Comparison of ENCODE assay signal across 1 cellular context in the genomic region with DNA sequence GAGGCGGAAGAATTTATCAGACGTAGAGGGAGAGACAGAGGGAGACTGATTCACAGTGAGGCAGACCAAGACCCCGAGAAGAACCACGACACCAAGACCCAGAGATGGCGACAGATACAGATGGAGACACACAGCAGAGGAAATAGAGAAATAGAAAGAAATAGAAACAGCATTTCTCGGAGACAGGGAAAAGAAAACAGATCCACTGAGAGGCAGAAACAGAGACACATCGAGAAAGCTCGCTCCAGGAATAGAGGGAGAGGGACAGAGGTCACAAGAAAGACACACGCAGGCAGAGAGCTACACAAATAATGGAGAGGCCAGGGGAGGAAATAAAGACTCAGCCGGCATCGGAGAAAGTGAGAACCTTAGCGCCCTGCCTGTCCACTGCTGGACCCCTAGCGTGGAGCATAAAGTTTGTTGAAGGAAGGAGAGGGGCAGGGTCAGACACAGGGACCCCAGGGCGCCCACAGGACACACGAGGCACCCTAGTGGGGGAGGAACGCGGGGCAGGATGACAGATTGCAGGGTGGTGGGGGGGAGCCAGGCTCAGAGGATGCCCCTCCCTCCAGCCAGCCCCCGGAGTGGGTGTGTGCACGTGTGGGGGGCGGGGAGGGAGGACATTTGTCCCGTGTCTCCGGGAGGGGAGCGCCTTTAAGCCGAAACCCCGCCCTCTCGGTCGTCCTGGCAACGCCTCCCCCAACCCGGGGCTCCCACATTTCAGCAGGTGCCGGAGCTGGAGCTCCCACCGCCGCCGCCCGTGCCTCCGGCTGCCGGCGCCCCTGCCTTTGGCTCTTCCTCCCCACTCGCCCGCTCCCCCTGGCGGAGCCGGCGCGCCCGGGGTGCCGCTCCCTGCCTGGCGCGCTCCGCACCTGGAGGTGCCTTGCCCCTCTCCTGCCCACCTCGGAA.
TF ChIP-seq lines count a peak whose summit lies in the region.

A gene (plus strand): TSS at position 716 of the 909 bp plus-strand sequence. CDS start 298 bp downstream, outside the sequence.

TF ChIP-seq in IMR-90, 13 proteins besides CTCF, POLR2A, EP300 and RAD21 (continued from another document):
- TF ChIP-seq MXI1 (IDR thresholded peaks at IDR 0.05; ENCODE audit: borderline replicate concordance, low read depth, low read length): no peak
- TF ChIP-seq NFE2L2 (IDR thresholded peaks at IDR 0.05; ENCODE audit: low read depth, low read length): no peak
- TF ChIP-seq MAZ (IDR thresholded peaks at IDR 0.05; ENCODE audit: borderline replicate concordance, low read depth, low read length): no peak
- TF ChIP-seq, protein P1, sequence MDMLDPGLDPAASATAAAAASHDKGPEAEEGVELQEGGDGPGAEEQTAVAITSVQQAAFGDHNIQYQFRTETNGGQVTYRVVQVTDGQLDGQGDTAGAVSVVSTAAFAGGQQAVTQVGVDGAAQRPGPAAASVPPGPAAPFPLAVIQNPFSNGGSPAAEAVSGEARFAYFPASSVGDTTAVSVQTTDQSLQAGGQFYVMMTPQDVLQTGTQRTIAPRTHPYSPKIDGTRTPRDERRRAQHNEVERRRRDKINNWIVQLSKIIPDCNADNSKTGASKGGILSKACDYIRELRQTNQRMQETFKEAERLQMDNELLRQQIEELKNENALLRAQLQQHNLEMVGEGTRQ (IDR thresholded peaks at IDR 0.05; ENCODE audit: low read depth, low read length): no peak
- TF ChIP-seq FOS (IDR thresholded peaks at IDR 0.05; ENCODE audit: low read depth, low read length): no peak
- TF ChIP-seq BHLHE40 (IDR thresholded peaks at IDR 0.05; ENCODE audit: low read depth, low read length): peak; percentile 31
- TF ChIP-seq CHD1 (IDR thresholded peaks at IDR 0.05; ENCODE audit: low read depth, low read length): no peak
- no peak for TF ChIP-seq CEBPB (IDR thresholded peaks at IDR 0.05; ENCODE audit: low read depth, low read length)
- no peak for TF ChIP-seq RCOR1 (IDR thresholded peaks at IDR 0.05; ENCODE audit: insufficient replicate concordance, low read length)
- TF ChIP-seq RFX5 (IDR thresholded peaks at IDR 0.05; ENCODE audit: low read depth, low read length): no peak
- TF ChIP-seq MAFK (IDR thresholded peaks at IDR 0.05; ENCODE audit: low read depth, low read length): no peak
